In the genomic region with DNA sequence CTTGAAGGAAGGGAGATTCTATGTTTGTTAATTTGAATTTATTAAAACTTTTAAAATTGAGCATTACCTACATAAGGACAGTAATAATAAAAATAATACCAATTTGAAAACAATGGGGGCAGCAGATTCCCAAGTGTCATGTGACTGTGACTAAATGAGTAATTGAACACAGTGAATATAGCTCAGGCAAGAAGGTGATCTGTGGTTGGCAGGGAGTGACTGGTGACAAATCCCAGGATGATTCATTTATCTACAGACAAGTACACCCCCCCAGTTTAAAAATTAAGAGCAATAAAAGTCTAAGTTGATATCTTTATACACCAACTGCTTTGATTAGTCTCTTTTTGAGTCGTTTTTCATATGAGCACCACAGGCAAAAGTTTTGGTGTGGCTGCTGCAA, we compare ENCODE assay signal across 16 cellular contexts.
DNase-seq lines count a peak whose midpoint lies in the region; ATAC-seq, FAIRE-seq and TF ChIP-seq lines count a peak whose summit lies in the region.
"Had no signal": no experiment of that assay in that cellular context is flagged by ENCODE, and none has a peak within 500 bp of the region (broad histone marks: within the 10 kb centered on the region; RNA-seq: fewer than 3 reads in every experiment).

No MANE protein-coding gene starts in this region.

- no peaks in the 10 kb centered on the region for H3K36me3 ChIP-seq in left ventricle myocardium inferior

- no peaks in the 10 kb centered on the region for H3K27me3 Mint-ChIP-seq in activated T-cell treated with anti-CD3 and anti-CD28 coated beads, Interleukin-2, amount 50 U/mL, for 4 hours (ENCODE audit: low read depth)
- no peaks in the 10 kb centered on the region for H3K27me3 Mint-ChIP-seq in activated T-cell treated with anti-CD3 and anti-CD28 coated beads, Interleukin-2, amount 50 U/mL, for 72 hours (ENCODE audit: low read depth)
- H3K27me3 Mint-ChIP-seq in glutamatergic neuron (ENCODE audit: unreplicated experiment) = no peaks in the 10 kb centered on the region
- H3K27me3 Mint-ChIP-seq: activated B cell treated with CpG ODN at 0.5 μM for 24 hours, memory B cell had no signal

- peaks cover 11% of the 10 kb centered on the region for H3K36me3 Mint-ChIP-seq in activated T-cell treated with anti-CD3 and anti-CD28 coated beads, Interleukin-2, amount 50 U/mL, for 4 hours (ENCODE audit: insufficient read depth)
- no peaks in the 10 kb centered on the region for H3K36me3 Mint-ChIP-seq in activated T-cell treated with anti-CD3 and anti-CD28 coated beads, Interleukin-2, amount 50 U/mL, for 72 hours (ENCODE audit: insufficient read depth in 2 of 2)
- no peaks in the 10 kb centered on the region for H3K36me3 Mint-ChIP-seq in glutamatergic neuron (ENCODE audit: unreplicated experiment)
- H3K36me3 Mint-ChIP-seq: type B pancreatic cell had no signal

- peak; percentile 91 to 93 for ATAC-seq in activated T-cell treated with anti-CD3 and anti-CD28 coated beads, Interleukin-2, amount 50 U/mL, for 4 hours
- no peak for ATAC-seq in activated T-cell treated with anti-CD3 and anti-CD28 coated beads, Interleukin-2, amount 50 U/mL, for 72 hours (replicated peaks in 1 of 2)
- ATAC-seq in HG02970 (IDR thresholded peaks at IDR 0.05; ENCODE audit: low FRiP score, unreplicated experiment) = no peak

- peak; percentile 12 for DNase-seq in activated T-cell treated with anti-CD3 and anti-CD28 coated beads, Interleukin-2, amount 50 U/mL, for 4 hours
- no peak for DNase-seq in activated T-cell treated with anti-CD3 and anti-CD28 coated beads, Interleukin-2, amount 50 U/mL, for 72 hours
- no peak for DNase-seq in H54 (ENCODE audit: insufficient read length, low spot score)
- peak; percentile 0 for DNase-seq in T-helper 22 cell (ENCODE audit: low read depth)
- peak; percentile 72 for DNase-seq in kidney tubule cell (ENCODE audit: low spot score)
- no peak for DNase-seq in glutamatergic neuron
- no peak for DNase-seq in left ventricle myocardium inferior
- DNase-seq: activated B cell treated with CpG ODN at 0.5 μM for 24 hours, NCI-H2081 treated with DMSO at 0.1 percent for 48 hours, NCI-H82, nephron progenitor cell had no signal

- no peaks in the 10 kb centered on the region for H3K9me3 Mint-ChIP-seq in activated T-cell treated with anti-CD3 and anti-CD28 coated beads, Interleukin-2, amount 50 U/mL, for 4 hours
- no peaks in the 10 kb centered on the region for H3K9me3 Mint-ChIP-seq in activated T-cell treated with anti-CD3 and anti-CD28 coated beads, Interleukin-2, amount 50 U/mL, for 72 hours
- no peaks in the 10 kb centered on the region for H3K9me3 Mint-ChIP-seq in glutamatergic neuron (ENCODE audit: unreplicated experiment)
- H3K9me3 Mint-ChIP-seq: activated B cell treated with CpG ODN at 0.5 μM for 24 hours, memory B cell, nephron progenitor cell had no signal

- FAIRE-seq in H54 (lab: Jason Lieb, UNC) = peak; percentile 53
- FAIRE-seq: frontal cortex, GM18507 had no signal

- intact Hi-C loops in left ventricle myocardium inferior (cut with micrococcal nuclease) = no loop called here

- no peak overlapping the region for H3K4me3 ChIP-seq in left ventricle myocardium inferior

- H3K9me3 ChIP-seq in left ventricle myocardium inferior (replicated peaks) = no peaks in the 10 kb centered on the region

- H3K4me1 ChIP-seq in left ventricle myocardium inferior = peaks cover 3% of the 10 kb centered on the region

- no peak for TF ChIP-seq POLR2A in H54 (IDR thresholded peaks at IDR 0.05; ENCODE audit: low read depth, low read length)

- no peak overlapping the region for H3K4me3 Mint-ChIP-seq in activated T-cell treated with anti-CD3 and anti-CD28 coated beads, Interleukin-2, amount 50 U/mL, for 4 hours
- no peak overlapping the region for H3K4me3 Mint-ChIP-seq in activated T-cell treated with anti-CD3 and anti-CD28 coated beads, Interleukin-2, amount 50 U/mL, for 72 hours
- no peak overlapping the region for H3K4me3 Mint-ChIP-seq in glutamatergic neuron (ENCODE audit: unreplicated experiment)
- H3K4me3 Mint-ChIP-seq: activated B cell treated with CpG ODN at 0.5 μM for 24 hours, memory B cell, nephron progenitor cell, type B pancreatic cell had no signal

- no peaks in the 10 kb centered on the region for H3K27me3 ChIP-seq in left ventricle myocardium inferior (ENCODE audit: low read depth)

- H3K4me1 Mint-ChIP-seq in activated T-cell treated with anti-CD3 and anti-CD28 coated beads, Interleukin-2, amount 50 U/mL, for 4 hours (ENCODE audit: low read depth) = peaks cover 71% of the 10 kb centered on the region
- H3K4me1 Mint-ChIP-seq in activated T-cell treated with anti-CD3 and anti-CD28 coated beads, Interleukin-2, amount 50 U/mL, for 72 hours (ENCODE audit: low read depth) = peaks cover 29% of the 10 kb centered on the region
- H3K4me1 Mint-ChIP-seq in glutamatergic neuron (ENCODE audit: low read depth, unreplicated experiment) = peaks cover 8% of the 10 kb centered on the region
- H3K4me1 Mint-ChIP-seq: nephron progenitor cell had no signal

- no peak for TF ChIP-seq CTCF in glutamatergic neuron (IDR thresholded peaks at IDR 0.05; ENCODE audit: partially characterized antibody, unreplicated experiment)
- no peak for TF ChIP-seq CTCF in left ventricle myocardium inferior (IDR thresholded peaks at IDR 0.05; ENCODE audit: borderline replicate concordance)

- H3K27ac Mint-ChIP-seq in activated T-cell treated with anti-CD3 and anti-CD28 coated beads, Interleukin-2, amount 50 U/mL, for 72 hours = no peak overlapping the region
- H3K27ac Mint-ChIP-seq in glutamatergic neuron (ENCODE audit: unreplicated experiment) = no peak overlapping the region
- H3K27ac Mint-ChIP-seq: nephron progenitor cell, type B pancreatic cell had no signal

- no peak overlapping the region for H3K27ac ChIP-seq in left ventricle myocardium inferior (replicated peaks)

Comparison
In these comparisons a context has a peak if more than half of its experiments do, and no peak if none do; other contexts are left out.
1. ATAC-seq: peak in activated T-cell treated with anti-CD3 and anti-CD28 coated beads, Interleukin-2, amount 50 U/mL, for 4 hours (2 of 2); none in activated T-cell treated with anti-CD3 and anti-CD28 coated beads, Interleukin-2, amount 50 U/mL, for 72 hours (0 of 2) and HG02970 (single experiment).
2. DNase-seq: peak in activated T-cell treated with anti-CD3 and anti-CD28 coated beads, Interleukin-2, amount 50 U/mL, for 4 hours (single experiment), T-helper 22 cell (single experiment) and kidney tubule cell (single experiment); none in activated T-cell treated with anti-CD3 and anti-CD28 coated beads, Interleukin-2, amount 50 U/mL, for 72 hours (0 of 2), H54 (single experiment), glutamatergic neuron (single experiment) and left ventricle myocardium inferior (single experiment).